Comparison of ENCODE assay signal across 10 cellular contexts in the genomic region with DNA sequence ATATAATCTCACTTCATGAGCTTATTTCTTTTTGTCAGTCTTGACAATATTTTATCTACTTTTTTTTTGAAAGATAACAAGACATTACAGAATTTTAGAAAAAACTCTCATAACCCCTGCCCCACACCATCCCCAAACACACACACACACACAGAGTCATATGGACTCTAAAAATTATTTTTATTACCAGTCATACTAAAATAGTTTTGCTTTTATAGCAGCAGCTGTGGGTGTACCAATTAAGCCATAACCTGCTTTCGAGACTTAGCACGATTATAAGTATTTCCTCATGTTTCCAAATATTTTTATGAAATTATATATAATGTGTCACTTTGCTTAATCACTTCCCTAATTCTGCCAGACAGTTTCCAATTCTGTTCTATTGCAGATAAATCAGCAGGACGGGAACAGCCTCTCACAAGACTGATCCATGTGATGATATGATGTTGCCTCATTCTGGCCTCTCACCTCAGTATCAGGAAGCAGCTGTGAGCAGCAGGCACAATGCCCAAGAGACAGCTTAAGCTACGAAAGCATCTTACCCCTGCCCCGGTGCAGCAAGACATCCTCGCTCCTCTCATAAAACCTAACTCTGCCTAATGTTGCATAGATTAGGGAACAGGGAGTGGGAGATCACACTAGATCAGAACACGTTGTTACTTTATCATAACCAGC. TPM values are rescaled to one million over a fixed set of nuclear protein-coding genes. Genes with fewer than 3 reads are reported as not detected.
DNase-seq lines count a peak whose midpoint lies in the region; ATAC-seq, FAIRE-seq and TF ChIP-seq lines count a peak whose summit lies in the region.
"Had no signal": no experiment of that assay in that cellular context is flagged by ENCODE, and none has a peak within 500 bp of the region (broad histone marks: within the 10 kb centered on the region; RNA-seq: fewer than 3 reads in every experiment).

No MANE protein-coding gene starts in this region.

- no peaks in the 10 kb centered on the region for H3K27me3 Mint-ChIP-seq in CD4-positive, CD25-positive, alpha-beta regulatory T cell
- peaks cover 2% of the 10 kb centered on the region for H3K27me3 Mint-ChIP-seq in nephron progenitor cell (ENCODE audit: low read depth, poor library complexity)

- no peak for DNase-seq in CD4-positive, CD25-positive, alpha-beta regulatory T cell
- DNase-seq in NCI-H524 (lab: John Stamatoyannopoulos, UW) = peak; percentile 75 to 90
- DNase-seq in nephron progenitor cell = no peak
- no peak for DNase-seq in GM23248
- DNase-seq in RCC 7860 (ENCODE audit: low spot score) = no peak
- no peak for DNase-seq in NCI-H526 treated with DMSO at 0.1 percent for 48 hours (lab: John Stamatoyannopoulos, UW)
- DNase-seq: activated gamma-delta T cell had no signal

- no peaks in the 10 kb centered on the region for H3K9me3 Mint-ChIP-seq in CD4-positive, CD25-positive, alpha-beta regulatory T cell
- no peaks in the 10 kb centered on the region for H3K9me3 Mint-ChIP-seq in nephron progenitor cell

- no peak overlapping the region for H3K4me2 ChIP-seq in GM23248 (ENCODE audit: unreplicated experiment)

- no peak overlapping the region for H3K9ac ChIP-seq in GM23248

- peaks cover 42 to 69% (median 60%) of the 10 kb centered on the region in 4 donors for H3K4me1 Mint-ChIP-seq in CD4-positive, CD25-positive, alpha-beta regulatory T cell
- H3K4me1 Mint-ChIP-seq in nephron progenitor cell = peaks cover 8% of the 10 kb centered on the region

- H4K20me1 ChIP-seq in GM23248 (ENCODE audit: insufficient read depth) = no peaks in the 10 kb centered on the region

- peaks cover 44% of the 10 kb centered on the region for H3K36me3 ChIP-seq in CD4-positive, CD25-positive, alpha-beta regulatory T cell (ENCODE audit: control insufficient read depth, insufficient read depth, low read length)
- peaks cover 14% of the 10 kb centered on the region; the same call in 1 of the 2 replicates for H3K36me3 ChIP-seq in GM23248 (ENCODE audit: low read depth)

- H3K36me3 Mint-ChIP-seq in CD4-positive, CD25-positive, alpha-beta regulatory T cell = peaks cover 35% of the 10 kb centered on the region
- H3K36me3 Mint-ChIP-seq in nephron progenitor cell (ENCODE audit: low read depth) = peaks cover 42% of the 10 kb centered on the region

- H3K4me3 Mint-ChIP-seq in CD4-positive, CD25-positive, alpha-beta regulatory T cell = peak overlapping the region in 1 of 4 donors; percentile 7
- no peak overlapping the region for H3K4me3 Mint-ChIP-seq in nephron progenitor cell

- H3F3A ChIP-seq in GM23248 (ENCODE audit: insufficient read depth) = no peaks in the 10 kb centered on the region

- ATAC-seq in CD4-positive, CD25-positive, alpha-beta regulatory T cell (ENCODE audit: low read depth in 2 of 2) = no peak
- peak; percentile 37 for ATAC-seq in esophagus mucosa
- no peak for ATAC-seq in HG03520 (IDR thresholded peaks at IDR 0.05; ENCODE audit: unreplicated experiment)

- peak overlapping the region; percentile 63 to 80 (median 67) for H3K27ac Mint-ChIP-seq in CD4-positive, CD25-positive, alpha-beta regulatory T cell
- H3K27ac Mint-ChIP-seq in nephron progenitor cell = peak overlapping the region; percentile 35

- no peak overlapping the region for H3K4me3 ChIP-seq in CD4-positive, CD25-positive, alpha-beta regulatory T cell (ENCODE audit: low read depth, low read length)
- no peak overlapping the region for H3K4me3 ChIP-seq in GM23248

- H3K27me3 ChIP-seq in CD4-positive, CD25-positive, alpha-beta regulatory T cell (ENCODE audit: control insufficient read depth, insufficient read depth, low read length) = no peaks in the 10 kb centered on the region
- H3K27me3 ChIP-seq in GM23248 (replicated peaks; ENCODE audit: insufficient read depth) = no peaks in the 10 kb centered on the region

- H3K4me1 ChIP-seq in CD4-positive, CD25-positive, alpha-beta regulatory T cell (ENCODE audit: control insufficient read depth, insufficient read depth, low read length, poor library complexity, severe bottlenecking) = peaks cover 54% of the 10 kb centered on the region
- H3K4me1 ChIP-seq in GM23248 (ENCODE audit: insufficient read depth) = peaks cover 7% of the 10 kb centered on the region; the same call in 1 of the 2 replicates

- H3K9me3 ChIP-seq in CD4-positive, CD25-positive, alpha-beta regulatory T cell (ENCODE audit: control insufficient read depth in 2 of 2, low read length in 2 of 2) = no peaks in the 10 kb centered on the region
- H3K9me3 ChIP-seq in GM23248 (ENCODE audit: low read depth) = no peaks in the 10 kb centered on the region

- in situ Hi-C loops in GM23248 (cut with MboI) = loop anchor here (10.0 to 25.0 kb wide), 2 partner anchors 459 to 697 kb away; partner anchors contain the start of gene PTGS1

- no peak overlapping the region for H2AFZ ChIP-seq in GM23248

- H3K27ac ChIP-seq in CD4-positive, CD25-positive, alpha-beta regulatory T cell (ENCODE audit: insufficient read depth, low read length, poor library complexity, severe bottlenecking) = peak overlapping the region; percentile 31
- H3K27ac ChIP-seq in GM23248 = no peak overlapping the region

- WGBS in GM23248 (ENCODE audit: low coverage in 1 of 2, low lambda C conversion rate in 2 of 2, missing lambda C conversion rate in 2 of 2), 2 experiments = 41 to 55% methylated on average over 7 of the region's 7 CpGs

- no peak for TF ChIP-seq CTCF in nephron progenitor cell (IDR thresholded peaks at IDR 0.05)

- H3K9me2 ChIP-seq in GM23248 (ENCODE audit: insufficient read depth) = no peaks in the 10 kb centered on the region

- H3K79me2 ChIP-seq in GM23248 (ENCODE audit: insufficient read depth) = peaks cover 38% of the 10 kb centered on the region

- no peak for FAIRE-seq in RCC 7860 (lab: Jason Lieb, UNC)

RNA-seq across cellular contexts. Expression of gene PDCL, which starts 7.0 kb away (rescaled TPM):
- 24.5 TPM for total RNA-seq in CD4-positive, CD25-positive, alpha-beta regulatory T cell
- polyA plus RNA-seq in CD4-positive, CD25-positive, alpha-beta regulatory T cell = 10 to 100 TPM; 16.7 to 20.1 (median 18.4) TPM
- 8.6 TPM for total RNA-seq in esophagus mucosa
- total RNA-seq in GM23248 (2014; rRNA removed; shearing (Covaris generic)) = 25.2 and 31.2 TPM in 2 replicates
- 18.9 and 20.6 TPM in 2 replicates for polyA plus RNA-seq in GM23248 (2016; fragmentation: Nextera tagmentation; extraction: Ambion mirVana)

RNA-seq across cellular contexts. Expression of gene OR1K1, which starts 21.5 kb away (rescaled TPM):
- total RNA-seq in CD4-positive, CD25-positive, alpha-beta regulatory T cell = not detected
- polyA plus RNA-seq in CD4-positive, CD25-positive, alpha-beta regulatory T cell = under 1 TPM in 2 of 4 donors, not detected in 2; 0.34 to 0.41 TPM
- not detected for total RNA-seq in esophagus mucosa
- total RNA-seq in GM23248 (2014; rRNA removed; shearing (Covaris generic)) = not detected in 2 replicates
- polyA plus RNA-seq in GM23248 (2016; fragmentation: Nextera tagmentation; extraction: Ambion mirVana) = not detected in 2 replicates
- total RNA-seq: HT1080 had no signal

RNA-seq across cellular contexts. Expression of gene OR5C1, which starts 32.7 kb away (rescaled TPM):
- total RNA-seq in CD4-positive, CD25-positive, alpha-beta regulatory T cell = not detected
- not detected for polyA plus RNA-seq in CD4-positive, CD25-positive, alpha-beta regulatory T cell
- total RNA-seq in esophagus mucosa = not detected
- not detected in 2 replicates for total RNA-seq in GM23248 (2014; rRNA removed; shearing (Covaris generic))
- not detected in 2 replicates for polyA plus RNA-seq in GM23248 (2016; fragmentation: Nextera tagmentation; extraction: Ambion mirVana)
- total RNA-seq: HT1080 had no signal

Comparison
In these comparisons a context has a peak if more than half of its experiments do, and no peak if none do; other contexts are left out.
1. DNase-seq: peak in NCI-H524 (2 of 2); none in CD4-positive, CD25-positive, alpha-beta regulatory T cell (0 of 3), nephron progenitor cell (single experiment), GM23248 (single experiment), RCC 7860 (single experiment) and NCI-H526 treated with DMSO at 0.1 percent for 48 hours (single experiment).